Comparison of ENCODE assay signal across 13 cellular contexts in the genomic region with DNA sequence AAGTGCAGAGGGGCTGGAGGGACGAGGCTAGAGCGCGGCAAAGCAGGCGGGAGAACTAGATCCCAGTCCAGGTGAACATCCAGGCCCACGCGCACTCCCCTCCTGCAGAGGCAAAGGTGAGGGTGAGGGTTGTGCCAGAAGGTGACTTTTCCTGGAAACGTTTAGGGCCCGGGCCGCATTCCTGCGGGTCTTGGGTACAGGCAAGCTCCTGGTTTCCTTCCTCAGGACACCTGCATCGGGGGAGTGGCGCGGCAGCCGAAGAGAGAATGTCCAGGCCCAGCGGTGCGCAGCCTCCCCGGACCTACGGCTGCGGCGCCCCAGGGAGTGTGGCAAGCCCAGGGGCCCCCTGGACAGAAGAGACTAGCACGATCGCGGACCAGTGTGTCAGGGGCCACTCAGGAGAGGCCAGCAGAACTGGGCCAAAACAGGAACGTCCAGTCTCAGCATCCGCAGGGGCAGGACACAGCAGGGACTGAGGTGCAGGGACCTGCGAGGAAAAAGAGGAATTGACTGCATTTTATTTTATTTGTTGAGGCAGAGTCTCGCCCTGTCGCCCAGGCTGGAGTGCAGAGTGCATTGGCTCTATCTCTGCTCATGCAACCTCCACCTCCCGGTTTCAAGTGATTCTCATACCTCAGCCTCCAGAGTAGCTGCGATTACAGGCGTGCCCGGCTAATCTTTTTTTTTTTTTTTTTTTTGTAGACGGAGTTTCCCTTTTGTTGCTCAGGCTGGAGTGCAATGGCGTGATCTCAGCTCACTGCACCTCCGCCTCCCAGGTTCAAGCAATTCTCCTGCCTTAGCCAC.
"Had no signal": no experiment of that assay in that cellular context is flagged by ENCODE, and none has a peak within 500 bp of the region (broad histone marks: within the 10 kb centered on the region; RNA-seq: fewer than 3 reads in every experiment).

No MANE protein-coding gene starts in this region.

- H3K36me3 Mint-ChIP-seq: activated CD4-positive, alpha-beta memory T cell treated with anti-CD3 and anti-CD28 coated beads for 36 hours; activated CD8-positive, alpha-beta memory T cell treated with anti-CD3 and anti-CD28 coated beads, Interleukin-2, amount 10 ng/mL, durations not matched to agents 7 days and 5 days; activated naive CD8-positive, alpha-beta T cell; mesothelial cell of epicardium; type B pancreatic cell; WTC11 had no signal

- H3K27me3 ChIP-seq: esophagus squamous epithelium, suprapubic skin had no signal

- ATAC-seq: activated CD4-positive, alpha-beta T cell treated with anti-CD3 and anti-CD28 coated beads for 36 hours; activated CD8-positive, alpha-beta memory T cell treated with anti-CD3 and anti-CD28 coated beads, Interleukin-2, amount 10 ng/mL, durations not matched to agents 7 days and 5 days; left colon; WTC11 had no signal

- H3K9me3 ChIP-seq: esophagus squamous epithelium, suprapubic skin had no signal

- H3K27me3 Mint-ChIP-seq: activated CD4-positive, alpha-beta T cell treated with anti-CD3 and anti-CD28 coated beads for 36 hours; activated CD8-positive, alpha-beta memory T cell treated with anti-CD3 and anti-CD28 coated beads, Interleukin-2, amount 10 ng/mL, durations not matched to agents 7 days and 5 days; activated naive CD8-positive, alpha-beta T cell; progenitor cell of endocrine pancreas; stimulated activated naive CD8-positive, alpha-beta T cell treated with anti-CD3 and anti-CD28 coated beads, Interleukin-15, Interleukin-2, amounts not matched to agents 100 ng/mL and 50 ng/mL, for 24 hours; type B pancreatic cell had no signal

- H3K4me3 Mint-ChIP-seq: activated CD4-positive, alpha-beta memory T cell treated with anti-CD3 and anti-CD28 coated beads for 36 hours; activated CD4-positive, alpha-beta T cell treated with anti-CD3 and anti-CD28 coated beads for 36 hours; activated CD8-positive, alpha-beta memory T cell treated with anti-CD3 and anti-CD28 coated beads, Interleukin-2, amount 10 ng/mL, durations not matched to agents 7 days and 5 days; activated naive CD8-positive, alpha-beta T cell; mesothelial cell of epicardium; stimulated activated naive CD8-positive, alpha-beta T cell treated with anti-CD3 and anti-CD28 coated beads, Interleukin-15, Interleukin-2, amounts not matched to agents 100 ng/mL and 50 ng/mL, for 24 hours; type B pancreatic cell; WTC11 had no signal

- H3K27ac Mint-ChIP-seq: activated CD4-positive, alpha-beta memory T cell treated with anti-CD3 and anti-CD28 coated beads for 36 hours; activated CD4-positive, alpha-beta T cell treated with anti-CD3 and anti-CD28 coated beads for 36 hours; activated CD8-positive, alpha-beta memory T cell treated with anti-CD3 and anti-CD28 coated beads, Interleukin-2, amount 10 ng/mL, durations not matched to agents 7 days and 5 days; activated naive CD8-positive, alpha-beta T cell; mesothelial cell of epicardium; progenitor cell of endocrine pancreas; stimulated activated naive CD8-positive, alpha-beta T cell treated with anti-CD3 and anti-CD28 coated beads, Interleukin-15, Interleukin-2, amounts not matched to agents 100 ng/mL and 50 ng/mL, for 24 hours; type B pancreatic cell; WTC11 had no signal

- DNase-seq: activated CD4-positive, alpha-beta memory T cell treated with anti-CD3 and anti-CD28 coated beads for 36 hours; activated CD4-positive, alpha-beta T cell treated with anti-CD3 and anti-CD28 coated beads for 36 hours; activated CD8-positive, alpha-beta memory T cell treated with anti-CD3 and anti-CD28 coated beads, Interleukin-2, amount 10 ng/mL, durations not matched to agents 7 days and 5 days; effector CD4-positive, alpha-beta T cell; esophagus squamous epithelium; left colon had no signal

- H3K4me1 Mint-ChIP-seq: activated CD4-positive, alpha-beta T cell treated with anti-CD3 and anti-CD28 coated beads for 36 hours; mesothelial cell of epicardium had no signal

- H3K9me3 Mint-ChIP-seq: activated CD4-positive, alpha-beta memory T cell treated with anti-CD3 and anti-CD28 coated beads for 36 hours; stimulated activated naive CD8-positive, alpha-beta T cell treated with anti-CD3 and anti-CD28 coated beads, Interleukin-15, Interleukin-2, amounts not matched to agents 100 ng/mL and 50 ng/mL, for 24 hours; type B pancreatic cell; WTC11 had no signal

- H3K27ac ChIP-seq: esophagus squamous epithelium, suprapubic skin had no signal

- H3K36me3 ChIP-seq: esophagus squamous epithelium, suprapubic skin had no signal

- H3K4me3 ChIP-seq: esophagus squamous epithelium, suprapubic skin had no signal

- H3K4me1 ChIP-seq: esophagus squamous epithelium, suprapubic skin had no signal
